22 cellular contexts compared by ENCODE assay signal in the genomic region with DNA sequence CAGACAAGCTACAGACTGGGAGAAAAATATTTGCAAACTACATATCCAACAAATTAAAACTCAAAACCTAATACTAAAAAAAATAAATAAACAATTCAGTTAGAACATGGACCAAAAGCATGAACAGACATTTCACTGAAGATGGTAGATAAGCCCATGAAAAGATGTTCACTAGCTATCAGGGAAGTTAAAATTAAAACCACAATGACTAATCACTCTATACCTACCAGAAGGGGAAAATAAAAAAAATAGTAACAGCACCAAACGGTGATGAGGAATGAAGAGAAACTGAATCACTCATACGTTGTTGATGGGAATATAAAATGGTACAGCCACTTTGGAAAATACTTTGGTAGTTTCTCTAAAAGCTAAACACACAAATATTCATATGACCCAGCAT. TPM values are rescaled to one million over a fixed set of nuclear protein-coding genes. Genes with fewer than 3 reads are reported as not detected.
A peak's percentile ranks its signal among the peaks of the same experiment; 100 is the strongest.
DNase-seq lines count a peak whose midpoint lies in the region; ATAC-seq and TF ChIP-seq lines count a peak whose summit lies in the region.
"Had no signal": no experiment of that assay in that cellular context is flagged by ENCODE, and none has a peak within 500 bp of the region (broad histone marks: within the 10 kb centered on the region; RNA-seq: fewer than 3 reads in every experiment).

No MANE protein-coding gene starts in this region.

- H3K4me1 ChIP-seq in gastrocnemius medialis = no peaks in the 10 kb centered on the region
- H3K4me1 ChIP-seq: adrenal gland, Peyer's patch, suprapubic skin had no signal

- ATAC-seq in T-cell (replicated peaks in 1 of 4) (peak in 3 of 4 experiments; percentile 35 to 57 (median 37)), gastrocnemius medialis (no peak), left ventricle myocardium superior (no peak)
- no peak for ATAC-seq in activated CD8-positive, alpha-beta T cell treated with anti-CD3 and anti-CD28 coated beads, Interleukin-2, amount 10 ng/mL, durations not matched to agents 7 days and 5 days
- ATAC-seq: heart right ventricle had no signal

- POLR2A ChIA-PET in T-cell (lab: Charles Lee) = no interaction called here
- POLR2A ChIA-PET in activated CD8-positive, alpha-beta T cell treated with anti-CD3 and anti-CD28 coated beads, Interleukin-2, amount 10 ng/mL, durations not matched to agents 7 days and 5 days (lab: Charles Lee) = no interaction called here

- H3K27me3 ChIP-seq in gastrocnemius medialis = no peaks in the 10 kb centered on the region
- H3K27me3 ChIP-seq: adrenal gland, dorsolateral prefrontal cortex, heart right ventricle, Peyer's patch, suprapubic skin had no signal

- H3K27ac ChIP-seq in gastrocnemius medialis = no peak overlapping the region
- H3K27ac ChIP-seq: adrenal gland, dorsolateral prefrontal cortex, heart right ventricle, Peyer's patch, suprapubic skin had no signal

- H3K9me3 Mint-ChIP-seq in T-cell = peaks cover 7 to 17% (median 13%) of the 10 kb centered on the region in 3 donors
- H3K9me3 Mint-ChIP-seq in activated CD8-positive, alpha-beta T cell treated with anti-CD3 and anti-CD28 coated beads, Interleukin-2, amount 10 ng/mL, durations not matched to agents 7 days and 5 days (ENCODE audit: insufficient read depth) = peaks cover 15% of the 10 kb centered on the region

- H3K4me3 ChIP-seq in fibroblast of mammary gland (ENCODE audit: control insufficient read depth, low read depth, low read length) (no peak overlapping the region), gastrocnemius medialis (no peak overlapping the region)
- H3K4me3 ChIP-seq: adrenal gland, dorsolateral prefrontal cortex, heart right ventricle, Peyer's patch, smooth muscle cell, suprapubic skin had no signal

- H3K9me3 ChIP-seq in gastrocnemius medialis = peaks cover 0 to 4% (median 0%) of the 10 kb centered on the region in 3 donors
- H3K9me3 ChIP-seq: adrenal gland, suprapubic skin had no signal

- no peak for TF ChIP-seq POLR2A in gastrocnemius medialis (IDR thresholded peaks at IDR 0.05)

- no peak overlapping the region for H3K27ac Mint-ChIP-seq in T-cell
- no peak overlapping the region for H3K27ac Mint-ChIP-seq in activated CD8-positive, alpha-beta T cell treated with anti-CD3 and anti-CD28 coated beads, Interleukin-2, amount 10 ng/mL, durations not matched to agents 7 days and 5 days
- H3K27ac Mint-ChIP-seq: nephron had no signal

- DNase-seq in ELR (ENCODE audit: low read depth) = peak; percentile 54
- peak; percentile 8 for DNase-seq in LHCN-M2 (ENCODE audit: low read depth)
- DNase-seq in T-cell = no peak
- peak; percentile 5 for DNase-seq in fibroblast of mammary gland (ENCODE audit: low read depth)
- no peak for DNase-seq in OCI-M2 (lab: John Stamatoyannopoulos, UW; ENCODE audit: unreplicated experiment)
- DNase-seq in gastrocnemius medialis = no peak
- no peak for DNase-seq in left ventricle myocardium superior
- no peak for DNase-seq in activated CD8-positive, alpha-beta T cell treated with anti-CD3 and anti-CD28 coated beads, Interleukin-2, amount 10 ng/mL, durations not matched to agents 7 days and 5 days
- DNase-seq: activated CD4-positive, alpha-beta T cell treated with anti-CD3 and anti-CD28 coated beads, Interleukin-2, amount 50 U/mL, for 4 hours; activated T-cell treated with anti-CD3 and anti-CD28 coated beads, Interleukin-2, amount 50 U/mL, for 48 hours; adrenal gland; DMS79 treated with DMSO at 0.1 percent for 48 hours; dorsolateral prefrontal cortex; heart right ventricle; mesenchymal stem cell; NCI-H1105 treated with DMSO at 0.1 percent for 48 hours; Peyer's patch; posterior cingulate gyrus; stimulated activated CD4-positive, alpha-beta T cell treated with anti-CD3 and anti-CD28 coated beads, Interleukin-4, amount 100 ng/mL, for 4 hours had no signal

- intact Hi-C loops in gastrocnemius medialis (cut with DNase I; ENCODE audit: low total_unique reads) (no loop called here), left ventricle myocardium superior (cut with micrococcal nuclease) (loop anchor here (10.0 kb wide), 1 partner anchor 359 kb away; no protein-coding TSS in a partner anchor)

- TF ChIP-seq CTCF in fibroblast of mammary gland (conservative IDR thresholded peaks at IDR 0.05; ENCODE audit: control insufficient read depth, insufficient read depth, low read depth, low read length) (no peak), gastrocnemius medialis (IDR thresholded peaks at IDR 0.05 in 4 of 5, conservative IDR thresholded peaks at IDR 0.05 in 1 of 5) (no peak)

- H3K36me3 Mint-ChIP-seq in T-cell = peaks cover 18% of the 10 kb centered on the region
- H3K36me3 Mint-ChIP-seq in activated CD8-positive, alpha-beta T cell treated with anti-CD3 and anti-CD28 coated beads, Interleukin-2, amount 10 ng/mL, durations not matched to agents 7 days and 5 days (ENCODE audit: low read depth) = peaks cover 2% of the 10 kb centered on the region

- peaks cover 0 to 4% (median 2%) of the 10 kb centered on the region in 3 donors for H3K4me1 Mint-ChIP-seq in T-cell
- peaks cover 7% of the 10 kb centered on the region for H3K4me1 Mint-ChIP-seq in activated CD8-positive, alpha-beta T cell treated with anti-CD3 and anti-CD28 coated beads, Interleukin-2, amount 10 ng/mL, durations not matched to agents 7 days and 5 days (ENCODE audit: low read depth)
- H3K4me1 Mint-ChIP-seq: nephron had no signal

- in situ Hi-C loops in gastrocnemius medialis (cut with MboI; ENCODE audit: low sequenced_read_pairs in 4 of 4) = loop anchor here in 1 of 4 donors (10.0 kb wide), 1 partner anchor 139 kb away; no protein-coding TSS in a partner anchor

- peaks cover 5 to 8% of the 10 kb centered on the region in 2 donors for H3K27me3 Mint-ChIP-seq in T-cell
- peaks cover 9% of the 10 kb centered on the region for H3K27me3 Mint-ChIP-seq in activated CD8-positive, alpha-beta T cell treated with anti-CD3 and anti-CD28 coated beads, Interleukin-2, amount 10 ng/mL, durations not matched to agents 7 days and 5 days (ENCODE audit: low read depth)

- H3K36me3 ChIP-seq in gastrocnemius medialis = no peaks in the 10 kb centered on the region
- H3K36me3 ChIP-seq: adrenal gland, heart right ventricle, Peyer's patch, suprapubic skin had no signal

- H3K4me3 Mint-ChIP-seq in T-cell = no peak overlapping the region
- H3K4me3 Mint-ChIP-seq in activated CD8-positive, alpha-beta T cell treated with anti-CD3 and anti-CD28 coated beads, Interleukin-2, amount 10 ng/mL, durations not matched to agents 7 days and 5 days = no peak overlapping the region
- H3K4me3 Mint-ChIP-seq: nephron had no signal

- CTCF ChIA-PET in T-cell (lab: Charles Lee) = interaction anchor here (0.5 to 0.9 kb wide), 3 partner anchors 25 to 133 kb away, joined by 3 to 5 read pairs (median 3); no protein-coding TSS in a partner anchor
- CTCF ChIA-PET in activated CD8-positive, alpha-beta T cell treated with anti-CD3 and anti-CD28 coated beads, Interleukin-2, amount 10 ng/mL, durations not matched to agents 7 days and 5 days (lab: Charles Lee) = interaction anchor here (1.0 to 2.5 kb wide), 8 partner anchors 12 to 367 kb away, joined by 3 to 18 read pairs (median 4); no protein-coding TSS in a partner anchor

RNA-seq across cellular contexts. Expression of a gene that starts 31.1 kb away (rescaled TPM):
- 57.4 and 59.2 TPM in 2 replicates for total RNA-seq in LHCN-M2 (2014; rRNA removed)
- polyA plus RNA-seq in LHCN-M2 (2012) = 40.8 TPM
- total RNA-seq in T-cell = 10 to 100 TPM; 37.1 to 66.9 (median 54.0) TPM
- 1,000 to 10,000 TPM in 3 of 4 donors, 100 to 1,000 TPM in 1; 937 to 2,179 (median 1,242) TPM for total RNA-seq in gastrocnemius medialis
- 34.2 TPM for total RNA-seq in left ventricle myocardium superior
- total RNA-seq in activated CD8-positive, alpha-beta T cell treated with anti-CD3 and anti-CD28 coated beads, Interleukin-2, amount 10 ng/mL, durations not matched to agents 7 days and 5 days = 10 to 100 TPM; 45.7 to 54.4 TPM

RNA-seq across cellular contexts. Expression of a gene that starts 52.7 kb away (rescaled TPM):
- total RNA-seq in LHCN-M2 (2014; rRNA removed) (12.6 and 18.2 TPM in 2 replicates), T-cell (10 to 100 TPM; 42.8 to 71.6 (median 46.1) TPM), gastrocnemius medialis (100 to 1,000 TPM in 1 of 4 donors, 10 to 100 TPM in 3; 81.2 to 107 (median 86.1) TPM), left ventricle myocardium superior (117 TPM)
- 17.0 TPM for polyA plus RNA-seq in LHCN-M2 (2012)
- 10 to 100 TPM; 45.2 to 50.1 TPM for total RNA-seq in activated CD8-positive, alpha-beta T cell treated with anti-CD3 and anti-CD28 coated beads, Interleukin-2, amount 10 ng/mL, durations not matched to agents 7 days and 5 days

Comparison
In these comparisons a context has a peak if more than half of its experiments do, and no peak if none do; other contexts are left out.
1. DNase-seq: peak in ELR (single experiment), LHCN-M2 (single experiment) and fibroblast of mammary gland (single experiment); none in T-cell (0 of 34), OCI-M2 (single experiment), gastrocnemius medialis (0 of 2), left ventricle myocardium superior (single experiment) and activated CD8-positive, alpha-beta T cell treated with anti-CD3 and anti-CD28 coated beads, Interleukin-2, amount 10 ng/mL, durations not matched to agents 7 days and 5 days (single experiment).
2. ATAC-seq: peak in T-cell (3 of 4); none in gastrocnemius medialis (0 of 2), left ventricle myocardium superior (single experiment) and activated CD8-positive, alpha-beta T cell treated with anti-CD3 and anti-CD28 coated beads, Interleukin-2, amount 10 ng/mL, durations not matched to agents 7 days and 5 days (single experiment).
3. RNA of a gene that starts 31.1 kb away (total RNA-seq): 937 to 2,179 TPM in gastrocnemius medialis; 57.4 to 59.2 TPM in LHCN-M2, 45.7 to 54.4 TPM in activated CD8-positive, alpha-beta T cell treated with anti-CD3 and anti-CD28 coated beads, Interleukin-2, amount 10 ng/mL, durations not matched to agents 7 days and 5 days, 37.1 to 66.9 TPM in T-cell and 34.2 TPM in left ventricle myocardium superior (single experiment); every median in the first group is over 10 times any median in the second.